In genomic region chr6:30646450-30647038, GRCh38 we compare ENCODE assay signal across 8 cellular contexts. TPM values are rescaled to one million over a fixed set of nuclear protein-coding genes. Genes with fewer than 3 reads are reported as not detected.
DNase-seq lines count a peak whose midpoint lies in the region; ATAC-seq and TF ChIP-seq lines count a peak whose summit lies in the region.

No MANE protein-coding gene starts in this region.

- peaks cover 18% of the 10 kb centered on the region for H3K4me1 Mint-ChIP-seq in stimulated activated effector memory CD8-positive, alpha-beta T cell treated with anti-CD3 and anti-CD28 coated beads, Interleukin-12 subunit alpha, Interleukin-12 subunit beta, amount 100 ng/mL, for 72 hours

- peak overlapping the region; percentile 89 for H3K27ac Mint-ChIP-seq in stimulated activated effector memory CD8-positive, alpha-beta T cell treated with anti-CD3 and anti-CD28 coated beads, Interleukin-12 subunit alpha, Interleukin-12 subunit beta, amount 100 ng/mL, for 72 hours

- no peaks in the 10 kb centered on the region for H3K27me3 ChIP-seq in ectodermal cell (ENCODE audit: control insufficient read depth, insufficient read depth, low read length, poor library complexity, severe bottlenecking)

- peaks cover 54% of the 10 kb centered on the region for H3K36me3 Mint-ChIP-seq in stimulated activated effector memory CD8-positive, alpha-beta T cell treated with anti-CD3 and anti-CD28 coated beads, Interleukin-12 subunit alpha, Interleukin-12 subunit beta, amount 100 ng/mL, for 72 hours

- H3K36me3 ChIP-seq in ectodermal cell (ENCODE audit: control insufficient read depth, insufficient read depth, low read length) (peaks cover 24% of the 10 kb centered on the region), mesodermal cell (ENCODE audit: control insufficient read depth, insufficient read depth, low read length) (peaks cover 45% of the 10 kb centered on the region)

- TF ChIP-seq CTCF in C4-2B (conservative IDR thresholded peaks at IDR 0.05) (no peak), VCaP (conservative IDR thresholded peaks at IDR 0.05) (no peak), GM10266 (IDR thresholded peaks at IDR 0.05; ENCODE audit: control insufficient read depth, insufficient read depth, low read depth, missing control alignments) (no peak)

- peak; percentile 41 for ATAC-seq in HG03064 (IDR thresholded peaks at IDR 0.05; ENCODE audit: low read depth, unreplicated experiment)
- ATAC-seq in stimulated activated effector memory CD8-positive, alpha-beta T cell treated with anti-CD3 and anti-CD28 coated beads, Interleukin-12 subunit alpha, Interleukin-12 subunit beta, amount 100 ng/mL, for 72 hours: peak; percentile 81
- ATAC-seq in HG02642 (IDR thresholded peaks at IDR 0.05; ENCODE audit: poor library complexity, unreplicated experiment): no peak

- H3K4me1 ChIP-seq in ectodermal cell (ENCODE audit: control insufficient read depth, insufficient read depth, low read length): peaks cover 4% of the 10 kb centered on the region
- H3K4me1 ChIP-seq in mesodermal cell (ENCODE audit: control insufficient read depth, insufficient read depth, low read length, poor library complexity, severe bottlenecking): no peaks in the 10 kb centered on the region

- peak overlapping the region; percentile 75 for H3K4me3 Mint-ChIP-seq in stimulated activated effector memory CD8-positive, alpha-beta T cell treated with anti-CD3 and anti-CD28 coated beads, Interleukin-12 subunit alpha, Interleukin-12 subunit beta, amount 100 ng/mL, for 72 hours

- no peaks in the 10 kb centered on the region for H3K9me3 ChIP-seq in ectodermal cell (ENCODE audit: control insufficient read depth, low read length)
- no peaks in the 10 kb centered on the region for H3K9me3 ChIP-seq in mesodermal cell (ENCODE audit: control insufficient read depth, low read length)

- H3K9me3 Mint-ChIP-seq in stimulated activated effector memory CD8-positive, alpha-beta T cell treated with anti-CD3 and anti-CD28 coated beads, Interleukin-12 subunit alpha, Interleukin-12 subunit beta, amount 100 ng/mL, for 72 hours: no peaks in the 10 kb centered on the region

- H3K27ac ChIP-seq in C4-2B: peak overlapping the region; percentile 99
- peak overlapping the region; percentile 94 for H3K27ac ChIP-seq in VCaP
- no peak overlapping the region for H3K27ac ChIP-seq in ectodermal cell (ENCODE audit: insufficient read depth, low read depth, low read length, poor library complexity, severe bottlenecking)
- peak overlapping the region; percentile 3 for H3K27ac ChIP-seq in mesodermal cell (ENCODE audit: low read depth, low read length, severe bottlenecking)

- DNase-seq in stimulated activated effector memory CD8-positive, alpha-beta T cell treated with anti-CD3 and anti-CD28 coated beads, Interleukin-12 subunit alpha, Interleukin-12 subunit beta, amount 100 ng/mL, for 72 hours (ENCODE audit: low spot score in 2 of 2): peak in 1 of 2 donors; percentile 92
- no peak for DNase-seq in GM10266 (ENCODE audit: extremely low spot score)

- H3K4me3 ChIP-seq in ectodermal cell (ENCODE audit: insufficient read depth, low read depth, low read length) (peak overlapping the region; percentile 98), mesodermal cell (ENCODE audit: extremely low read depth, insufficient read depth, low read length, poor library complexity, severe bottlenecking) (peak overlapping the region; percentile 88)

- WGBS in ectodermal cell, 2 experiments: 19 to 25% methylated on average over 22 of the region's 22 CpGs
- WGBS in mesodermal cell (ENCODE audit: insufficient coverage in 2 of 2), 2 experiments: 21 to 48% methylated on average over 10 to 17 of the region's 22 CpGs

RNA-seq across cellular contexts. Expression of gene C6orf136, which starts 0.4 kb away (rescaled TPM):
- polyA plus RNA-seq in ectodermal cell (2013, experiment 1 of 4): 17.3 TPM
- polyA plus RNA-seq in ectodermal cell (2013, experiment 2 of 4): 17.0 TPM
- 13.2 TPM for polyA plus RNA-seq in ectodermal cell (2013, experiment 3 of 4)
- 15.6 TPM for polyA plus RNA-seq in ectodermal cell (2013, experiment 4 of 4)
- polyA plus RNA-seq in mesodermal cell (2013, experiment 1 of 2): 12.5 TPM
- 11.3 TPM for polyA plus RNA-seq in mesodermal cell (2013, experiment 2 of 2)

RNA-seq across cellular contexts. Expression of gene ATAT1, which starts 19.9 kb away (rescaled TPM):
- 83.3 TPM for polyA plus RNA-seq in ectodermal cell (2013, experiment 1 of 4)
- 77.4 TPM for polyA plus RNA-seq in ectodermal cell (2013, experiment 2 of 4)
- 63.2 TPM for polyA plus RNA-seq in ectodermal cell (2013, experiment 3 of 4)
- polyA plus RNA-seq in ectodermal cell (2013, experiment 4 of 4): 72.8 TPM
- 44.6 TPM for polyA plus RNA-seq in mesodermal cell (2013, experiment 1 of 2)
- polyA plus RNA-seq in mesodermal cell (2013, experiment 2 of 2): 38.9 TPM

RNA-seq across cellular contexts. Expression of gene DHX16, which starts 26.3 kb away (rescaled TPM):
- polyA plus RNA-seq in ectodermal cell (2013, experiment 1 of 4): 36.3 TPM
- polyA plus RNA-seq in ectodermal cell (2013, experiment 2 of 4): 34.9 TPM
- 29.0 TPM for polyA plus RNA-seq in ectodermal cell (2013, experiment 3 of 4)
- polyA plus RNA-seq in ectodermal cell (2013, experiment 4 of 4): 29.8 TPM
- 29.0 TPM for polyA plus RNA-seq in mesodermal cell (2013, experiment 1 of 2)
- 29.7 TPM for polyA plus RNA-seq in mesodermal cell (2013, experiment 2 of 2)

RNA-seq across cellular contexts. Expression of gene MRPS18B, which starts 28.9 kb away (rescaled TPM):
- polyA plus RNA-seq in ectodermal cell (2013, experiment 1 of 4): 50.3 TPM
- 59.6 TPM for polyA plus RNA-seq in ectodermal cell (2013, experiment 2 of 4)
- polyA plus RNA-seq in ectodermal cell (2013, experiment 3 of 4): 45.0 TPM
- polyA plus RNA-seq in ectodermal cell (2013, experiment 4 of 4): 55.2 TPM
- polyA plus RNA-seq in mesodermal cell (2013, experiment 1 of 2): 55.1 TPM
- 54.6 TPM for polyA plus RNA-seq in mesodermal cell (2013, experiment 2 of 2)

RNA-seq across cellular contexts. Expression of gene PPP1R10, which starts 29.5 kb away (rescaled TPM):
- polyA plus RNA-seq in ectodermal cell (2013, experiment 1 of 4): 68.8 TPM
- polyA plus RNA-seq in ectodermal cell (2013, experiment 2 of 4): 79.1 TPM
- 35.4 TPM for polyA plus RNA-seq in ectodermal cell (2013, experiment 3 of 4)
- 48.7 TPM for polyA plus RNA-seq in ectodermal cell (2013, experiment 4 of 4)
- polyA plus RNA-seq in mesodermal cell (2013, experiment 1 of 2): 45.0 TPM
- 36.8 TPM for polyA plus RNA-seq in mesodermal cell (2013, experiment 2 of 2)
